Comparison of ENCODE assay signal across 9 cellular contexts in genomic region chr6:52305948-52306767, GRCh38. TPM values are rescaled to one million over a fixed set of nuclear protein-coding genes. Genes with fewer than 3 reads are reported as not detected.
DNase-seq lines count a peak whose midpoint lies in the region; ATAC-seq and TF ChIP-seq lines count a peak whose summit lies in the region.
"Had no signal": no experiment of that assay in that cellular context is flagged by ENCODE, and none has a peak within 500 bp of the region (broad histone marks: within the 10 kb centered on the region; RNA-seq: fewer than 3 reads in every experiment).

No MANE protein-coding gene starts in this region.

- peak; percentile 67 for ATAC-seq in HG02973 (IDR thresholded peaks at IDR 0.05; ENCODE audit: unreplicated experiment)
- ATAC-seq: A549 had no signal

- TF ChIP-seq CTCF in nephron (IDR thresholded peaks at IDR 0.05; ENCODE audit: unreplicated experiment in 3 of 3) (no peak), nephron progenitor cell (IDR thresholded peaks at IDR 0.05) (no peak)

- peak overlapping the region; percentile 63 for H3K4me3 Mint-ChIP-seq in activated CD4-positive, alpha-beta T cell treated with anti-CD3 and anti-CD28 coated beads, Interleukin-2, amount 10 ng/mL, durations not matched to agents 24 days and 14 days
- peak overlapping the region; percentile 41 for H3K4me3 Mint-ChIP-seq in T-helper 2 cell treated with Interferon-gamma antibody and Interleukin-4, amounts not matched to agents 5 μg/mL and 100 μg/mL, for 36 hours
- no peak overlapping the region for H3K4me3 Mint-ChIP-seq in nephron
- H3K4me3 Mint-ChIP-seq in nephron progenitor cell = no peak overlapping the region

- peaks cover 6% of the 10 kb centered on the region for H3K9me3 Mint-ChIP-seq in activated CD4-positive, alpha-beta T cell treated with anti-CD3 and anti-CD28 coated beads, Interleukin-2, amount 10 ng/mL, durations not matched to agents 24 days and 14 days
- peaks cover 2% of the 10 kb centered on the region for H3K9me3 Mint-ChIP-seq in T-helper 2 cell treated with Interferon-gamma antibody and Interleukin-4, amounts not matched to agents 5 μg/mL and 100 μg/mL, for 36 hours
- no peaks in the 10 kb centered on the region for H3K9me3 Mint-ChIP-seq in nephron
- H3K9me3 Mint-ChIP-seq in nephron progenitor cell = peaks cover 3% of the 10 kb centered on the region

- intact Hi-C loops in activated CD4-positive, alpha-beta T cell treated with anti-CD3 and anti-CD28 coated beads, Interleukin-2, amount 10 ng/mL, durations not matched to agents 24 days and 14 days (cut with micrococcal nuclease) = loop anchor here (1.0 kb wide), 1 partner anchor 22 kb away; the partner anchor contains the start of gene MCM3

- peak; percentile 66 for DNase-seq in activated CD4-positive, alpha-beta T cell treated with anti-CD3 and anti-CD28 coated beads, Interleukin-2, amount 10 ng/mL, durations not matched to agents 24 days and 14 days
- no peak for DNase-seq in activated CD4-positive, alpha-beta T cell treated with anti-CD3 and anti-CD28 coated beads, Interleukin-2, amount 50 U/mL, for 4 hours
- DNase-seq in T-helper 2 cell treated with Interferon-gamma antibody and Interleukin-4, amounts not matched to agents 5 μg/mL and 100 μg/mL, for 36 hours (ENCODE audit: low spot score) = no peak
- no peak for DNase-seq in NCI-H2081 treated with DMSO at 0.1 percent for 48 hours (lab: John Stamatoyannopoulos, UW)
- no peak for DNase-seq in Kasumi-1 (lab: John Stamatoyannopoulos, UW)
- DNase-seq in nephron progenitor cell = no peak

- H3K27me3 Mint-ChIP-seq in activated CD4-positive, alpha-beta T cell treated with anti-CD3 and anti-CD28 coated beads, Interleukin-2, amount 10 ng/mL, durations not matched to agents 24 days and 14 days = no peaks in the 10 kb centered on the region
- no peaks in the 10 kb centered on the region for H3K27me3 Mint-ChIP-seq in T-helper 2 cell treated with Interferon-gamma antibody and Interleukin-4, amounts not matched to agents 5 μg/mL and 100 μg/mL, for 36 hours (ENCODE audit: low read depth)
- H3K27me3 Mint-ChIP-seq in nephron (ENCODE audit: low read depth) (no peaks in the 10 kb centered on the region), nephron progenitor cell (ENCODE audit: low read depth, poor library complexity) (peaks cover 22% of the 10 kb centered on the region)

- H3K36me3 Mint-ChIP-seq in activated CD4-positive, alpha-beta T cell treated with anti-CD3 and anti-CD28 coated beads, Interleukin-2, amount 10 ng/mL, durations not matched to agents 24 days and 14 days (ENCODE audit: low read depth) = peaks cover 2% of the 10 kb centered on the region
- H3K36me3 Mint-ChIP-seq in T-helper 2 cell treated with Interferon-gamma antibody and Interleukin-4, amounts not matched to agents 5 μg/mL and 100 μg/mL, for 36 hours (ENCODE audit: low read depth) = no peaks in the 10 kb centered on the region
- H3K36me3 Mint-ChIP-seq in nephron (ENCODE audit: low read depth) (no peaks in the 10 kb centered on the region), nephron progenitor cell (ENCODE audit: low read depth) (no peaks in the 10 kb centered on the region)

- peak overlapping the region; percentile 86 for H3K27ac Mint-ChIP-seq in activated CD4-positive, alpha-beta T cell treated with anti-CD3 and anti-CD28 coated beads, Interleukin-2, amount 10 ng/mL, durations not matched to agents 24 days and 14 days
- peak overlapping the region; percentile 73 for H3K27ac Mint-ChIP-seq in T-helper 2 cell treated with Interferon-gamma antibody and Interleukin-4, amounts not matched to agents 5 μg/mL and 100 μg/mL, for 36 hours
- H3K27ac Mint-ChIP-seq in nephron (peak overlapping the region; percentile 6 to 38 (median 19)), nephron progenitor cell (no peak overlapping the region)

- peaks cover 54% of the 10 kb centered on the region for H3K4me1 Mint-ChIP-seq in activated CD4-positive, alpha-beta T cell treated with anti-CD3 and anti-CD28 coated beads, Interleukin-2, amount 10 ng/mL, durations not matched to agents 24 days and 14 days
- H3K4me1 Mint-ChIP-seq in T-helper 2 cell treated with Interferon-gamma antibody and Interleukin-4, amounts not matched to agents 5 μg/mL and 100 μg/mL, for 36 hours (ENCODE audit: low read depth) = peaks cover 50% of the 10 kb centered on the region
- peaks cover 14% of the 10 kb centered on the region for H3K4me1 Mint-ChIP-seq in nephron
- H3K4me1 Mint-ChIP-seq in nephron progenitor cell = peaks cover 17% of the 10 kb centered on the region

RNA-seq across cellular contexts. Expression of gene MCM3, which starts 21.6 kb away (rescaled TPM):
- total RNA-seq in activated CD4-positive, alpha-beta T cell treated with anti-CD3 and anti-CD28 coated beads, Interleukin-2, amount 10 ng/mL, durations not matched to agents 24 days and 14 days = 239 and 240 TPM in 2 replicates

RNA-seq across cellular contexts. Expression of gene PAQR8, which starts 55.8 kb away (rescaled TPM):
- total RNA-seq in activated CD4-positive, alpha-beta T cell treated with anti-CD3 and anti-CD28 coated beads, Interleukin-2, amount 10 ng/mL, durations not matched to agents 24 days and 14 days = 4.5 and 4.8 TPM in 2 replicates

Comparison
In these comparisons a context has a peak if more than half of its experiments do, and no peak if none do; other contexts are left out.
1. H3K4me3 Mint-ChIP-seq: peak in activated CD4-positive, alpha-beta T cell treated with anti-CD3 and anti-CD28 coated beads, Interleukin-2, amount 10 ng/mL, durations not matched to agents 24 days and 14 days (single experiment) and T-helper 2 cell treated with Interferon-gamma antibody and Interleukin-4, amounts not matched to agents 5 μg/mL and 100 μg/mL, for 36 hours (single experiment); none in nephron (0 of 3) and nephron progenitor cell (single experiment).